8 cellular contexts compared by ENCODE assay signal in genomic region chr1:2391385-2392070, GRCh38. TPM values are rescaled to one million over a fixed set of nuclear protein-coding genes. Genes with fewer than 3 reads are reported as not detected.
A peak's percentile ranks its signal among the peaks of the same experiment; 100 is the strongest.
DNase-seq lines count a peak whose midpoint lies in the region; ATAC-seq and TF ChIP-seq lines count a peak whose summit lies in the region.

TSS of gene MORN1 (minus strand) at chr1:2391554. CDS start at chr1:2391533, 21 bp downstream.
TSS of gene RER1 (plus strand) at chr1:2391841. CDS start at chr1:2395791, 3,950 bp downstream.

- H3K9me3 Mint-ChIP-seq in CD14-positive monocyte: no peaks in the 10 kb centered on the region

- H3K36me3 Mint-ChIP-seq in CD14-positive monocyte: peaks cover 31 to 39% of the 10 kb centered on the region in 2 donors

- DNase-seq in CD14-positive monocyte (ENCODE audit: low spot score) (peak; percentile 99), NCI-H748 (lab: John Stamatoyannopoulos, UW; ENCODE audit: unreplicated experiment) (peak; percentile 97), dedifferentiated amniotic fluid mesenchymal stem cell (ENCODE audit: extremely low spot score) (peak; percentile 98), left kidney (ENCODE audit: low read depth, low spot score) (peak; percentile 100)
- peak; percentile 96 to 97 for DNase-seq in activated CD4-positive, alpha-beta T cell treated with anti-CD3 and anti-CD28 coated beads, Interleukin-2, amount 50 U/mL, for 24 hours (ENCODE audit: low read depth in 1 of 2, low spot score in 1 of 2)
- DNase-seq in stimulated activated CD4-positive, alpha-beta T cell treated with anti-CD3 and anti-CD28 coated beads, Interleukin-1b, Interleukin-23, amount 100 ng/mL, for 48 hours: peak; percentile 99

- peaks cover 30% of the 10 kb centered on the region for H3K4me1 Mint-ChIP-seq in CD14-positive monocyte

- H3K4me3 Mint-ChIP-seq in CD14-positive monocyte: peak within 1 kb of the TSS; percentile 81 to 90

- intact Hi-C loops in CD14-positive monocyte (cut with micrococcal nuclease): loop anchor here (1.0 to 5.0 kb wide), 5 partner anchors 21 to 196 kb away; partner anchors contain the start of genes PANK4 (in 1 of the 2), PEX10 (in 1 of the 2) and PRXL2B (in 1 of the 2)

- peak; percentile 87 for ATAC-seq in GM19395 (IDR thresholded peaks at IDR 0.05; ENCODE audit: unreplicated experiment)
- peak; percentile 67 for ATAC-seq in HG03558 (IDR thresholded peaks at IDR 0.05; ENCODE audit: extremely low read depth, unreplicated experiment)

- peaks cover 0 to under 1% (median 0%) of the 10 kb centered on the region in 3 donors for H3K27me3 Mint-ChIP-seq in CD14-positive monocyte (ENCODE audit: low read depth in 3 of 3)

- peak within 1 kb of the TSS; percentile 57 to 89 (median 85) for H3K27ac Mint-ChIP-seq in CD14-positive monocyte

- no peak for TF ChIP-seq CTCF in CD14-positive monocyte (IDR thresholded peaks at IDR 0.05)

RNA-seq across cellular contexts. Expression of gene MORN1, which starts in this region (rescaled TPM):
- polyA plus RNA-seq in CD14-positive monocyte: 1 to 10 TPM; 1.5 to 1.7 TPM

RNA-seq across cellular contexts. Expression of gene RER1, which starts in this region (rescaled TPM):
- 100 to 1,000 TPM; 193 to 235 TPM for polyA plus RNA-seq in CD14-positive monocyte

Comparison
In these comparisons a context has a peak if more than half of its experiments do, and no peak if none do; other contexts are left out.
1. Peak in every context shown above with its lines: DNase-seq and ATAC-seq.